8 cellular contexts compared by ENCODE assay signal in genomic region chr12:92570056-92570753, GRCh38.
DNase-seq lines count a peak whose midpoint lies in the region; ATAC-seq, FAIRE-seq and TF ChIP-seq lines count a peak whose summit lies in the region.

No MANE protein-coding gene starts in this region.

- peak; percentile 95 for FAIRE-seq in GM12892 (lab: Jason Lieb, UNC)

- no TSS peak for BruUV-seq in MCF 10A (replicated peaks; lab: Mats Ljungman, UMichigan)

- peaks cover 5% of the 10 kb centered on the region for H3K36me3 Mint-ChIP-seq in MCF 10A (ENCODE audit: insufficient read depth, unreplicated experiment)

- no peak overlapping the region for H3K27ac ChIP-seq in iPS DF 6.9 (ENCODE audit: low read length)

- H3K27ac Mint-ChIP-seq in MCF 10A (ENCODE audit: low read depth, unreplicated experiment), result no peak overlapping the region

- H3K4me3 Mint-ChIP-seq in MCF 10A (ENCODE audit: unreplicated experiment), result no peak overlapping the region

- H3K9me3 ChIP-seq in iPS DF 6.9 (ENCODE audit: control insufficient read depth, insufficient read depth, low read length), result no peaks in the 10 kb centered on the region

- peak; percentile 94 for ATAC-seq in HG02678 (IDR thresholded peaks at IDR 0.05; ENCODE audit: unreplicated experiment)

- no peaks in the 10 kb centered on the region for H3K36me3 ChIP-seq in iPS DF 6.9 (ENCODE audit: control insufficient read depth, insufficient read depth, low read length)

- POLR2A ChIA-PET in MCF 10A (lab: Yijun Ruan, JAX), result interaction anchor here (0.7 to 7.7 kb wide), 17 partner anchors 18 to 1188 kb away, joined by 3 to 124 read pairs (median 3); partner anchors contain the start of gene BTG1

- no peaks in the 10 kb centered on the region for H3K27me3 ChIP-seq in iPS DF 6.9 (ENCODE audit: control insufficient read depth, insufficient read depth, low read length)

- no peaks in the 10 kb centered on the region for H3K27me3 Mint-ChIP-seq in MCF 10A (ENCODE audit: insufficient read depth, unreplicated experiment)

- TF ChIP-seq CTCF in AG10803 (conservative IDR thresholded peaks at IDR 0.05; ENCODE audit: low read length), result peak; percentile 82
- TF ChIP-seq CTCF in NB4 (IDR thresholded peaks at IDR 0.05; ENCODE audit: low read depth, low read length), result peak; percentile 70
- TF ChIP-seq CTCF in MCF 10A (IDR thresholded peaks at IDR 0.05; ENCODE audit: unreplicated experiment), result peak; percentile 71

- H3K4me3 ChIP-seq in AG10803 (ENCODE audit: low read length) (no peak overlapping the region), NB4 (ENCODE audit: low read depth, low read length) (no peak overlapping the region), iPS DF 6.9 (ENCODE audit: low read length) (no peak overlapping the region)

- no peaks in the 10 kb centered on the region for H3K4me1 ChIP-seq in iPS DF 6.9 (ENCODE audit: control insufficient read depth, insufficient read depth, low read length)

- intact Hi-C loops in MCF 10A (cut with micrococcal nuclease), result loop anchor here (1.0 to 5.0 kb wide), 10 partner anchors 64 to 1207 kb away; no protein-coding TSS in a partner anchor

- DNase-seq in AG10803 (ENCODE audit: low read depth), result peak; percentile 82
- no peak for DNase-seq in GM12892 (ENCODE audit: insufficient read length)
- DNase-seq in NB4 (ENCODE audit: low read depth), result peak; percentile 82
- DNase-seq in SHP77 (lab: John Stamatoyannopoulos, UW), result peak; percentile 39 to 72
- peak; percentile 89 for DNase-seq in MCF 10A (ENCODE audit: unreplicated experiment)
- DNase-seq in iPS DF 6.9 (ENCODE audit: low read depth, low spot score), result peak; percentile 54
- peak; percentile 84 for DNase-seq in smooth muscle cell of the brain vasculature (ENCODE audit: low read depth, low spot score)

- no CpG with 5 or more reads among the region's 4 CpGs for WGBS in iPS DF 6.9 (ENCODE audit: insufficient coverage, insufficient read length)

- H3K4me1 Mint-ChIP-seq in MCF 10A (ENCODE audit: insufficient read depth, unreplicated experiment), result no peaks in the 10 kb centered on the region

- TF ChIP-seq POLR2A in GM12892 (IDR thresholded peaks at IDR 0.05; ENCODE audit: low read depth, low read length) (no peak), NB4 (IDR thresholded peaks at IDR 0.05; ENCODE audit: extremely low read depth, insufficient read length) (no peak)

- H3K9me3 Mint-ChIP-seq in MCF 10A (ENCODE audit: unreplicated experiment), result peaks cover 7% of the 10 kb centered on the region

- CTCF ChIA-PET in MCF 10A (lab: Yijun Ruan, JAX), result interaction anchor here (0.5 to 8.2 kb wide), 17 partner anchors 12 to 1188 kb away, joined by 3 to 62 read pairs (median 3); partner anchors contain the start of gene BTG1
